Comparison of ENCODE assay signal across 23 cellular contexts in genomic region chr1:37186246-37186756, GRCh38.
"Had no signal": no experiment of that assay in that cellular context is flagged by ENCODE, and none has a peak within 500 bp of the region (broad histone marks: within the 10 kb centered on the region; RNA-seq: fewer than 3 reads in every experiment).

No MANE protein-coding gene starts in this region.

- H3K4me1 ChIP-seq: ascending aorta, colonic mucosa, gastrocnemius medialis, heart right ventricle, prostate gland, right lobe of liver, thyroid gland had no signal

- H3K9me3 ChIP-seq: ascending aorta, colonic mucosa, gastrocnemius medialis, mucosa of descending colon, prostate gland, right lobe of liver, thyroid gland had no signal

- ATAC-seq: activated CD8-positive, alpha-beta T cell treated with anti-CD3 and anti-CD28 coated beads for 36 hours; activated T-cell treated with anti-CD3 and anti-CD28 coated beads, Interleukin-2, amount 50 U/mL, for 72 hours; gastrocnemius medialis; heart right ventricle; left lobe of liver; mucosa of descending colon; natural killer cell; right lobe of liver; stimulated activated effector memory CD8-positive, alpha-beta T cell treated with anti-CD3 and anti-CD28 coated beads, Interleukin-12 subunit alpha, Interleukin-12 subunit beta, amount 100 ng/mL, for 72 hours had no signal

- DNase-seq: activated CD4-positive, alpha-beta T cell treated with anti-CD3 and anti-CD28 coated beads for 1 hour; activated CD8-positive, alpha-beta memory T cell treated with anti-CD3 and anti-CD28 coated beads, Interleukin-2, amount 50 U/mL, for 4 hours; activated CD8-positive, alpha-beta T cell treated with anti-CD3 and anti-CD28 coated beads for 36 hours; activated gamma-delta T cell treated with Interleukin-2 at 50 U/mL for 16 hours; activated naive CD8-positive, alpha-beta T cell treated with anti-CD3 and anti-CD28 coated beads, Interleukin-2, amount 10 ng/mL, durations not matched to agents 7 days and 5 days; activated T-cell treated with anti-CD3 and anti-CD28 coated beads, Interleukin-2, amount 50 U/mL, for 72 hours; colonic mucosa; effector CD8-positive, alpha-beta T cell; gastrocnemius medialis; heart right ventricle; islet precursor cell; mammary epithelial cell; mucosa of descending colon; natural killer cell; occipital lobe; right lobe of liver; thyroid gland had no signal

- H3K36me3 ChIP-seq: ascending aorta, colonic mucosa, gastrocnemius medialis, heart right ventricle, prostate gland, right lobe of liver, thyroid gland had no signal

- H3K27ac ChIP-seq: ascending aorta, colonic mucosa, epithelial cell of prostate, gastrocnemius medialis, heart right ventricle, prostate gland, right lobe of liver, thyroid gland had no signal

- H3K36me3 Mint-ChIP-seq: activated naive CD8-positive, alpha-beta T cell treated with anti-CD3 and anti-CD28 coated beads, Interleukin-2, amount 10 ng/mL, durations not matched to agents 7 days and 5 days; natural killer cell; stimulated activated effector memory CD8-positive, alpha-beta T cell treated with anti-CD3 and anti-CD28 coated beads, Interleukin-12 subunit alpha, Interleukin-12 subunit beta, amount 100 ng/mL, for 72 hours had no signal

- FAIRE-seq: urothelium cell line had no signal

- H3K4me3 ChIP-seq: ascending aorta, colonic mucosa, gastrocnemius medialis, heart right ventricle, mucosa of descending colon, prostate gland, right lobe of liver, thyroid gland had no signal

- H3K27me3 ChIP-seq: ascending aorta, colonic mucosa, right lobe of liver, thyroid gland had no signal

- H3K4me3 Mint-ChIP-seq: activated CD8-positive, alpha-beta T cell treated with anti-CD3 and anti-CD28 coated beads for 36 hours; activated naive CD8-positive, alpha-beta T cell treated with anti-CD3 and anti-CD28 coated beads, Interleukin-2, amount 10 ng/mL, durations not matched to agents 7 days and 5 days; activated T-cell treated with anti-CD3 and anti-CD28 coated beads, Interleukin-2, amount 50 U/mL, for 72 hours; natural killer cell; stimulated activated effector memory CD8-positive, alpha-beta T cell treated with anti-CD3 and anti-CD28 coated beads, Interleukin-12 subunit alpha, Interleukin-12 subunit beta, amount 100 ng/mL, for 72 hours had no signal

- H3K27ac Mint-ChIP-seq: activated CD8-positive, alpha-beta T cell treated with anti-CD3 and anti-CD28 coated beads for 36 hours; activated naive CD8-positive, alpha-beta T cell treated with anti-CD3 and anti-CD28 coated beads, Interleukin-2, amount 10 ng/mL, durations not matched to agents 7 days and 5 days; activated T-cell treated with anti-CD3 and anti-CD28 coated beads, Interleukin-2, amount 50 U/mL, for 72 hours; natural killer cell; stimulated activated effector memory CD8-positive, alpha-beta T cell treated with anti-CD3 and anti-CD28 coated beads, Interleukin-12 subunit alpha, Interleukin-12 subunit beta, amount 100 ng/mL, for 72 hours had no signal

- H3K4me1 Mint-ChIP-seq: activated naive CD8-positive, alpha-beta T cell treated with anti-CD3 and anti-CD28 coated beads, Interleukin-2, amount 10 ng/mL, durations not matched to agents 7 days and 5 days; natural killer cell; stimulated activated effector memory CD8-positive, alpha-beta T cell treated with anti-CD3 and anti-CD28 coated beads, Interleukin-12 subunit alpha, Interleukin-12 subunit beta, amount 100 ng/mL, for 72 hours had no signal
